Comparison of ENCODE assay signal across 1 cellular context in the genomic region with DNA sequence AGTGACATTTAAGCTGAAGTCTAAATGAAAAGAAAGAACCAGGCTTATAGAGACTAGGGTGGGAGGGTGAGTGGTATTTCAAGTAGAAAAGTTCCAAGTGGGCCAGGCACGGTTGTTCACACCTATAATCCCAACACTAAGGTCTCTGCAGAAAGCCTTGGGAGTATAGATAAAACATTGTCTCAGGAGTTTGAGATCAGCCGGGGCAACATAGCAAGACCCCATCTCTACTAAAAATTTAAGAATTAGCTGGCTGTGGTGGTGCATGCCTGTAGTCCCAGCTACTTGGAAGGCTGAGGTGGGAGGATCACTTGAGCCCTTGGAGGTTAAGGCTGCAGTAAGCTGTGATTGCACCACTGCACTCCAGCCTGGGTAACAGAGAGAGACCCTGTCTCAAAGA.
A peak's percentile ranks its signal among the peaks of the same experiment; 100 is the strongest.
TF ChIP-seq lines count a peak whose summit lies in the region.

No MANE protein-coding gene starts in this region.

TF ChIP-seq in HepG2, 621 proteins besides CTCF, POLR2A, EP300 and RAD21:
- TF ChIP-seq, protein P1, sequence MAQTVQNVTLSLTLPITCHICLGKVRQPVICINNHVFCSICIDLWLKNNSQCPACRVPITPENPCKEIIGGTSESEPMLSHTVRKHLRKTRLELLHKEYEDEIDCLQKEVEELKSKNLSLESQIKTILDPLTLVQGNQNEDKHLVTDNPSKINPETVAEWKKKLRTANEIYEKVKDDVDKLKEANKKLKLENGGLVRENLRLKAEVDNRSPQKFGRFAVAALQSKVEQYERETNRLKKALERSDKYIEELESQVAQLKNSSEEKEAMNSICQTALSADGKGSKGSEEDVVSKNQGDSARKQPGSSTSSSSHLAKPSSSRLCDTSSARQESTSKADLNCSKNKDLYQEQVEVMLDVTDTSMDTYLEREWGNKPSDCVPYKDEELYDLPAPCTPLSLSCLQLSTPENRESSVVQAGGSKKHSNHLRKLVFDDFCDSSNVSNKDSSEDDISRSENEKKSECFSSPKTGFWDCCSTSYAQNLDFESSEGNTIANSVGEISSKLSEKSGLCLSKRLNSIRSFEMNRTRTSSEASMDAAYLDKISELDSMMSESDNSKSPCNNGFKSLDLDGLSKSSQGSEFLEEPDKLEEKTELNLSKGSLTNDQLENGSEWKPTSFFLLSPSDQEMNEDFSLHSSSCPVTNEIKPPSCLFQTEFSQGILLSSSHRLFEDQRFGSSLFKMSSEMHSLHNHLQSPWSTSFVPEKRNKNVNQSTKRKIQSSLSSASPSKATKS (CRISPR knock-in tag; IDR thresholded peaks at IDR 0.05) = no peak
- TF ChIP-seq ZNF121 (CRISPR knock-in tag; IDR thresholded peaks at IDR 0.05) = peak; percentile 31; the same call in 1 of the 2 replicates
